In genomic region chr15:52171807-52172206, GRCh38 we compare ENCODE assay signal across 16 cellular contexts. TPM values are rescaled to one million over a fixed set of nuclear protein-coding genes. Genes with fewer than 3 reads are reported as not detected.
"Had no signal": no experiment of that assay in that cellular context is flagged by ENCODE, and none has a peak within 500 bp of the region (broad histone marks: within the 10 kb centered on the region; RNA-seq: fewer than 3 reads in every experiment).

No MANE protein-coding gene starts in this region.

- H3K4me1 ChIP-seq: adrenal gland, right atrium auricular region, tibial artery, uterus had no signal

- FAIRE-seq: small intestine had no signal

- H3K9me3 Mint-ChIP-seq: activated CD8-positive, alpha-beta T cell treated with anti-CD3 and anti-CD28 coated beads for 36 hours; activated T-helper 17 cell treated with anti-CD3 and anti-CD28 coated beads, Interleukin-2, amount 50 U/mL, for 72 hours; dendritic cell treated with granulocyte-macrophage colony-stimulating factor and Interleukin-4, amounts not matched to agents 40 ng/mL and 50 ng/mL, for 4 days; neural crest cell had no signal

- H3K27ac ChIP-seq: adrenal gland, right atrium auricular region, tibial artery, uterus, WERI-Rb-1 had no signal

- H3K9me3 ChIP-seq: adrenal gland, right atrium auricular region, tibial artery, uterus had no signal

- H3K4me3 ChIP-seq: adrenal gland, right atrium auricular region, tibial artery, uterus had no signal

- H3K4me1 Mint-ChIP-seq: neural crest cell had no signal

- H3K27me3 ChIP-seq: adrenal gland, right atrium auricular region, tibial artery, uterus had no signal

- H3K27me3 Mint-ChIP-seq: activated CD8-positive, alpha-beta T cell treated with anti-CD3 and anti-CD28 coated beads for 36 hours; activated T-helper 17 cell treated with anti-CD3 and anti-CD28 coated beads, Interleukin-2, amount 50 U/mL, for 72 hours; dendritic cell treated with granulocyte-macrophage colony-stimulating factor and Interleukin-4, amounts not matched to agents 40 ng/mL and 50 ng/mL, for 4 days had no signal

- H3K4me3 Mint-ChIP-seq: dendritic cell treated with granulocyte-macrophage colony-stimulating factor and Interleukin-4, amounts not matched to agents 40 ng/mL and 50 ng/mL, for 4 days; endodermal cell; neural crest cell had no signal

- H3K27ac Mint-ChIP-seq: activated T-helper 17 cell treated with anti-CD3 and anti-CD28 coated beads, Interleukin-2, amount 50 U/mL, for 72 hours; dendritic cell treated with granulocyte-macrophage colony-stimulating factor and Interleukin-4, amounts not matched to agents 40 ng/mL and 50 ng/mL, for 4 days; endodermal cell had no signal

- H3K36me3 ChIP-seq: adrenal gland, right atrium auricular region, tibial artery, uterus, WERI-Rb-1 had no signal

- DNase-seq: activated CD4-positive, alpha-beta T cell treated with anti-CD3 and anti-CD28 coated beads for 4 hours; activated naive CD4-positive, alpha-beta T cell treated with anti-CD3 and anti-CD28 coated beads, Interleukin-2, amount 50 U/mL, for 16 hours; endodermal cell; hippocampal formation; small intestine; tibial artery; uterus; WERI-Rb-1 had no signal

RNA-seq across cellular contexts. Expression of gene BCL2L10, which starts 59.2 kb away (rescaled TPM):
- total RNA-seq: activated CD8-positive, alpha-beta T cell treated with anti-CD3 and anti-CD28 coated beads for 36 hours; activated T-helper 17 cell treated with anti-CD3 and anti-CD28 coated beads, Interleukin-2, amount 50 U/mL, for 72 hours; kidney epithelial cell; myocyte; neural crest cell had no signal
